Comparison of ENCODE assay signal across 8 cellular contexts in genomic region chr16:31427441-31428276, GRCh38. TPM values are rescaled to one million over a fixed set of nuclear protein-coding genes. Genes with fewer than 3 reads are reported as not detected.
A peak's percentile ranks its signal among the peaks of the same experiment; 100 is the strongest.
DNase-seq lines count a peak whose midpoint lies in the region; ATAC-seq and TF ChIP-seq lines count a peak whose summit lies in the region.

No MANE protein-coding gene starts in this region.

- H3K36me3 Mint-ChIP-seq in activated CD4-positive, alpha-beta memory T cell treated with anti-CD3 and anti-CD28 coated beads for 36 hours: peaks cover 4% of the 10 kb centered on the region

- no peak overlapping the region for H3K4me3 Mint-ChIP-seq in activated CD4-positive, alpha-beta memory T cell treated with anti-CD3 and anti-CD28 coated beads for 36 hours

- H3K9me3 ChIP-seq in mucosa of descending colon: no peaks in the 10 kb centered on the region

- peak; percentile 62 for ATAC-seq in mucosa of descending colon

- H3K9me3 Mint-ChIP-seq in activated CD4-positive, alpha-beta memory T cell treated with anti-CD3 and anti-CD28 coated beads for 36 hours: no peaks in the 10 kb centered on the region

- no peak overlapping the region for H3K27ac Mint-ChIP-seq in activated CD4-positive, alpha-beta memory T cell treated with anti-CD3 and anti-CD28 coated beads for 36 hours

- H3K4me1 Mint-ChIP-seq in activated CD4-positive, alpha-beta memory T cell treated with anti-CD3 and anti-CD28 coated beads for 36 hours (ENCODE audit: low read depth): peaks cover 12% of the 10 kb centered on the region

- CTCF ChIA-PET in activated CD4-positive, alpha-beta memory T cell treated with anti-CD3 and anti-CD28 coated beads for 36 hours (lab: Charles Lee): interaction anchor here (1.6 kb wide), 1 partner anchor 15 kb away, joined by 6 read pairs; the partner anchor contains the start of gene ZNF843

- no peak overlapping the region for H3K4me3 ChIP-seq in mucosa of descending colon

- POLR2A ChIA-PET in activated CD4-positive, alpha-beta memory T cell treated with anti-CD3 and anti-CD28 coated beads for 36 hours (lab: Charles Lee): no interaction called here

- peaks cover 10% of the 10 kb centered on the region for H3K27me3 Mint-ChIP-seq in activated CD4-positive, alpha-beta memory T cell treated with anti-CD3 and anti-CD28 coated beads for 36 hours

- TF ChIP-seq CTCF in mucosa of descending colon (IDR thresholded peaks at IDR 0.05): no peak

- H3K36me3 ChIP-seq in mucosa of descending colon (ENCODE audit: low read depth): no peaks in the 10 kb centered on the region

- DNase-seq in GM03348 (ENCODE audit: low spot score): peak; percentile 95
- peak; percentile 70 for DNase-seq in activated CD4-positive, alpha-beta memory T cell treated with anti-CD3 and anti-CD28 coated beads for 36 hours
- DNase-seq in effector CD4-positive, alpha-beta T cell: peak; percentile 23
- DNase-seq in mucosa of descending colon: peak; percentile 53 to 72 (median 69)
- peak; percentile 52 to 67 for DNase-seq in stimulated activated CD8-positive, alpha-beta memory T cell treated with anti-CD3 and anti-CD28 coated beads, Interleukin-4, amount 100 ng/mL, for 4 hours (ENCODE audit: low read depth in 2 of 2, low spot score in 1 of 2)
- DNase-seq in H4 (ENCODE audit: low spot score): no peak
- DNase-seq in NCI-H187 (lab: John Stamatoyannopoulos, UW): no peak
- DNase-seq in RPMI8226: no peak

- intact Hi-C loops in activated CD4-positive, alpha-beta memory T cell treated with anti-CD3 and anti-CD28 coated beads for 36 hours (cut with micrococcal nuclease): no loop called here
- intact Hi-C loops in mucosa of descending colon (cut with DNase I, micrococcal nuclease): no loop called here

- peaks cover 4% of the 10 kb centered on the region for H3K4me1 ChIP-seq in mucosa of descending colon (ENCODE audit: low read depth)

RNA-seq across cellular contexts. Expression of gene COX6A2, which starts 0.5 kb away (rescaled TPM):
- not detected for total RNA-seq in activated CD4-positive, alpha-beta memory T cell treated with anti-CD3 and anti-CD28 coated beads for 36 hours
- total RNA-seq in mucosa of descending colon: under 1 TPM in 1 of 3 donors, not detected in 2; 0.80 TPM
- total RNA-seq in H4 (2014; rRNA removed; shearing (Covaris generic)): not detected in 2 replicates

RNA-seq across cellular contexts. Expression of gene ZNF843, which starts 14.9 kb away (rescaled TPM):
- total RNA-seq in activated CD4-positive, alpha-beta memory T cell treated with anti-CD3 and anti-CD28 coated beads for 36 hours: under 1 TPM; 0.17 to 0.19 TPM
- under 1 TPM; 0.38 to 0.76 (median 0.53) TPM for total RNA-seq in mucosa of descending colon
- total RNA-seq in H4 (2014; rRNA removed; shearing (Covaris generic)): 0.08 TPM in 1 of 2 replicates, not detected in the other

RNA-seq across cellular contexts. Expression of gene ARMC5, which starts 31.6 kb away (rescaled TPM):
- 1 to 10 TPM; 5.5 to 6.4 TPM for total RNA-seq in activated CD4-positive, alpha-beta memory T cell treated with anti-CD3 and anti-CD28 coated beads for 36 hours
- 1 to 10 TPM; 8.3 to 9.9 (median 8.5) TPM for total RNA-seq in mucosa of descending colon
- total RNA-seq in H4 (2014; rRNA removed; shearing (Covaris generic)): 5.2 and 5.5 TPM in 2 replicates

RNA-seq across cellular contexts. Expression of gene ITGAD, which starts 34.5 kb away (rescaled TPM):
- total RNA-seq in activated CD4-positive, alpha-beta memory T cell treated with anti-CD3 and anti-CD28 coated beads for 36 hours: not detected
- under 1 TPM in 1 of 3 donors, not detected in 2; 0.41 TPM for total RNA-seq in mucosa of descending colon
- not detected in 2 replicates for total RNA-seq in H4 (2014; rRNA removed; shearing (Covaris generic))

RNA-seq across cellular contexts. Expression of gene TGFB1I1, which starts 44.3 kb away (rescaled TPM):
- total RNA-seq in activated CD4-positive, alpha-beta memory T cell treated with anti-CD3 and anti-CD28 coated beads for 36 hours: 1 to 10 TPM in 1 of 2 experiments, under 1 TPM in 1; 0.80 to 1.1 TPM
- total RNA-seq in mucosa of descending colon: 100 to 1,000 TPM in 1 of 3 donors, 10 to 100 TPM in 1, 1 to 10 TPM in 1; 7.8 to 227 (median 26.1) TPM
- total RNA-seq in H4 (2014; rRNA removed; shearing (Covaris generic)): 12.8 and 18.9 TPM in 2 replicates

Comparison
In these comparisons a context has a peak if more than half of its experiments do, and no peak if none do; other contexts are left out.
1. DNase-seq: peak in GM03348 (single experiment), activated CD4-positive, alpha-beta memory T cell treated with anti-CD3 and anti-CD28 coated beads for 36 hours (single experiment), effector CD4-positive, alpha-beta T cell (single experiment), mucosa of descending colon (3 of 3) and stimulated activated CD8-positive, alpha-beta memory T cell treated with anti-CD3 and anti-CD28 coated beads, Interleukin-4, amount 100 ng/mL, for 4 hours (2 of 2); none in H4 (single experiment), NCI-H187 (0 of 2) and RPMI8226 (single experiment).